Comparison of ENCODE assay signal across 1 cellular context in the genomic region with DNA sequence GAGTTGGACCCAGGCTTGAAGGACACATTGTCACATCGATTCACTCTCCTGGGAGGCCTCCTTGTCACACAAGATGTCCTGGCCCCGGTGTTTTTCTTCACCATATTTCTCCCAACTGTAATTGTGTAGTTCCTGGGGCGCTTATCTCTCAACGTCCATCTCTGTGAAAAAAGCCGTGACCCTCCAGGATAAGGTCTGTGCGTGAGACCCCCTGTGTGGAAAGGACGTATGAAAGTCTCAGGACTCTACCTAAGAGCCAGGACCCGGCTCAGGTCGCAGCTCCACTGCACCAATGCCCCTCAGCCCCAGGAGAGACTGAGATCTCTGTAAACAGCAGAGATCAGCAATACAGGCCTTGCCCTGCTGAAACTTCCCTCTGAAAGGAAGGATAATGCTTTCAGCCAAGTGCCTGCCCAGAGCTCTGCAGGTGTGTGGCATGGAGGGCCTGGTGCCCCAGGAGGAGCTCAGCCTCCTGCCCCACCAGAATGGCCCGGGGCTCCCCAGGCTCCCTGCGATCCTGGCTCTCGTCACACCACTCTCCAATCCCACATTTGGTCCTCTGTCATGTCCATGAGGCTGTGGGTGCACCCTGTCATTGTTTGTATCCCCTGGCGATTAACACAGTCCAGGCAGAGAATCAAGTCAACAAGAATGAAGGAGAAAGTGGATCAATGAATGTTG.
TF ChIP-seq lines count a peak whose summit lies in the region.

No MANE protein-coding gene starts in this region.

TF ChIP-seq in H1, 55 proteins besides CTCF, POLR2A, EP300 and RAD21:
- no peak for TF ChIP-seq SIX5 (IDR thresholded peaks at IDR 0.05; ENCODE audit: low read depth, low read length)
- no peak for TF ChIP-seq CHD2 (IDR thresholded peaks at IDR 0.05; ENCODE audit: low read length)
- peak; percentile 6; the same call in 1 of the 2 replicates for TF ChIP-seq SUZ12 (IDR thresholded peaks at IDR 0.05; ENCODE audit: low read length)
